In genomic region chr5:98349251-98349989, GRCh38 we compare ENCODE assay signal across 11 cellular contexts.
A peak's percentile ranks its signal among the peaks of the same experiment; 100 is the strongest.
DNase-seq lines count a peak whose midpoint lies in the region; ATAC-seq and TF ChIP-seq lines count a peak whose summit lies in the region.
"Had no signal": no experiment of that assay in that cellular context is flagged by ENCODE, and none has a peak within 500 bp of the region (broad histone marks: within the 10 kb centered on the region; RNA-seq: fewer than 3 reads in every experiment).

No MANE protein-coding gene starts in this region.

- peak overlapping the region; percentile 65 for H3K4me3 ChIP-seq in endodermal cell (ENCODE audit: low read length)
- H3K4me3 ChIP-seq: lung had no signal

- H3K9me3 Mint-ChIP-seq in activated CD8-positive, alpha-beta T cell treated with anti-CD3 and anti-CD28 coated beads for 36 hours: peaks cover 13% of the 10 kb centered on the region
- peaks cover 7% of the 10 kb centered on the region for H3K9me3 Mint-ChIP-seq in activated CD8-positive, alpha-beta T cell treated with anti-CD3 and anti-CD28 coated beads, Interleukin-2, amount 10 ng/mL, durations not matched to agents 7 days and 5 days (ENCODE audit: insufficient read depth)
- peaks cover 63% of the 10 kb centered on the region for H3K9me3 Mint-ChIP-seq in endodermal cell

- no peaks in the 10 kb centered on the region for H3K4me1 Mint-ChIP-seq in activated CD8-positive, alpha-beta T cell treated with anti-CD3 and anti-CD28 coated beads for 36 hours (ENCODE audit: low read depth)
- H3K4me1 Mint-ChIP-seq in activated CD8-positive, alpha-beta T cell treated with anti-CD3 and anti-CD28 coated beads, Interleukin-2, amount 10 ng/mL, durations not matched to agents 7 days and 5 days (ENCODE audit: low read depth): no peaks in the 10 kb centered on the region
- no peaks in the 10 kb centered on the region for H3K4me1 Mint-ChIP-seq in endodermal cell
- H3K4me1 Mint-ChIP-seq: CD14-positive monocyte had no signal

- no peak for ATAC-seq in activated CD8-positive, alpha-beta T cell treated with anti-CD3 and anti-CD28 coated beads for 36 hours
- ATAC-seq in activated CD8-positive, alpha-beta T cell treated with anti-CD3 and anti-CD28 coated beads, Interleukin-2, amount 10 ng/mL, durations not matched to agents 7 days and 5 days: no peak
- ATAC-seq in left colon: no peak
- ATAC-seq in HG03520 (IDR thresholded peaks at IDR 0.05; ENCODE audit: unreplicated experiment): no peak
- no peak for ATAC-seq in HG02973 (IDR thresholded peaks at IDR 0.05; ENCODE audit: unreplicated experiment)

- WGBS in endodermal cell (ENCODE audit: insufficient coverage in 1 of 2, insufficient read length in 1 of 2), 2 experiments: 88 to 94% methylated on average over 3 to 6 of the region's 6 CpGs

- intact Hi-C loops in activated CD8-positive, alpha-beta T cell treated with anti-CD3 and anti-CD28 coated beads for 36 hours (cut with micrococcal nuclease): no loop called here
- intact Hi-C loops in left colon (cut with DNase I, micrococcal nuclease): no loop called here

- H3K4me3 Mint-ChIP-seq in activated CD8-positive, alpha-beta T cell treated with anti-CD3 and anti-CD28 coated beads for 36 hours: no peak overlapping the region
- H3K4me3 Mint-ChIP-seq in activated CD8-positive, alpha-beta T cell treated with anti-CD3 and anti-CD28 coated beads, Interleukin-2, amount 10 ng/mL, durations not matched to agents 7 days and 5 days: no peak overlapping the region
- H3K4me3 Mint-ChIP-seq in endodermal cell: no peak overlapping the region
- H3K4me3 Mint-ChIP-seq: CD14-positive monocyte had no signal

- DNase-seq in activated CD8-positive, alpha-beta T cell treated with anti-CD3 and anti-CD28 coated beads for 36 hours: no peak
- DNase-seq in activated CD8-positive, alpha-beta T cell treated with anti-CD3 and anti-CD28 coated beads, Interleukin-2, amount 10 ng/mL, durations not matched to agents 7 days and 5 days: no peak
- DNase-seq in NCI-H69 (lab: John Stamatoyannopoulos, UW) (peak; percentile 48), endodermal cell (peak; percentile 46), stromal cell of bone marrow (ENCODE audit: low read depth) (peak; percentile 45), left colon (no peak)
- DNase-seq: GOT3 had no signal

- no peaks in the 10 kb centered on the region for H3K36me3 Mint-ChIP-seq in activated CD8-positive, alpha-beta T cell treated with anti-CD3 and anti-CD28 coated beads for 36 hours (ENCODE audit: low read depth)
- no peaks in the 10 kb centered on the region for H3K36me3 Mint-ChIP-seq in activated CD8-positive, alpha-beta T cell treated with anti-CD3 and anti-CD28 coated beads, Interleukin-2, amount 10 ng/mL, durations not matched to agents 7 days and 5 days (ENCODE audit: low read depth)
- H3K36me3 Mint-ChIP-seq in endodermal cell (ENCODE audit: low read depth): peaks cover 46% of the 10 kb centered on the region
- H3K36me3 Mint-ChIP-seq: CD14-positive monocyte had no signal

- POLR2A ChIA-PET in activated CD8-positive, alpha-beta T cell treated with anti-CD3 and anti-CD28 coated beads for 36 hours (lab: Charles Lee): interaction anchor here (0.6 kb wide), 1 partner anchor 39 kb away, joined by 5 read pairs; no protein-coding TSS in a partner anchor
- POLR2A ChIA-PET in activated CD8-positive, alpha-beta T cell treated with anti-CD3 and anti-CD28 coated beads, Interleukin-2, amount 10 ng/mL, durations not matched to agents 7 days and 5 days (lab: Charles Lee): no interaction called here

- no peaks in the 10 kb centered on the region for H3K27me3 ChIP-seq in endodermal cell (ENCODE audit: control insufficient read depth, insufficient read depth, low read length, poor library complexity, severe bottlenecking)

- no peak overlapping the region for H3K27ac ChIP-seq in endodermal cell (ENCODE audit: low read depth, low read length)

- no peak overlapping the region for H3K27ac Mint-ChIP-seq in activated CD8-positive, alpha-beta T cell treated with anti-CD3 and anti-CD28 coated beads for 36 hours
- H3K27ac Mint-ChIP-seq in activated CD8-positive, alpha-beta T cell treated with anti-CD3 and anti-CD28 coated beads, Interleukin-2, amount 10 ng/mL, durations not matched to agents 7 days and 5 days: no peak overlapping the region
- no peak overlapping the region for H3K27ac Mint-ChIP-seq in endodermal cell
- H3K27ac Mint-ChIP-seq: CD14-positive monocyte had no signal

- H3K36me3 ChIP-seq in endodermal cell (ENCODE audit: control insufficient read depth, insufficient read depth, low read length): peaks cover 13% of the 10 kb centered on the region

- peak; percentile 35 for TF ChIP-seq CTCF in activated CD8-positive, alpha-beta T cell treated with anti-CD3 and anti-CD28 coated beads for 36 hours (IDR thresholded peaks at IDR 0.05)
- peak; percentile 74 for TF ChIP-seq CTCF in endodermal cell (conservative IDR thresholded peaks at IDR 0.05)

- CTCF ChIA-PET in activated CD8-positive, alpha-beta T cell treated with anti-CD3 and anti-CD28 coated beads for 36 hours (lab: Charles Lee): no interaction called here
- CTCF ChIA-PET in activated CD8-positive, alpha-beta T cell treated with anti-CD3 and anti-CD28 coated beads, Interleukin-2, amount 10 ng/mL, durations not matched to agents 7 days and 5 days (lab: Charles Lee): no interaction called here

- H3K4me1 ChIP-seq in endodermal cell (ENCODE audit: control insufficient read depth, insufficient read depth, low read length): no peaks in the 10 kb centered on the region

- H3K27me3 Mint-ChIP-seq in activated CD8-positive, alpha-beta T cell treated with anti-CD3 and anti-CD28 coated beads for 36 hours: no peaks in the 10 kb centered on the region
- no peaks in the 10 kb centered on the region for H3K27me3 Mint-ChIP-seq in activated CD8-positive, alpha-beta T cell treated with anti-CD3 and anti-CD28 coated beads, Interleukin-2, amount 10 ng/mL, durations not matched to agents 7 days and 5 days (ENCODE audit: low read depth)
- no peaks in the 10 kb centered on the region for H3K27me3 Mint-ChIP-seq in endodermal cell (ENCODE audit: insufficient read depth)

- H3K9ac ChIP-seq in endodermal cell (ENCODE audit: extremely low read depth, low read length, poor library complexity, severe bottlenecking): no peak overlapping the region

- H3K9me3 ChIP-seq in endodermal cell (ENCODE audit: control insufficient read depth, low read length): peaks cover 31% of the 10 kb centered on the region

Comparison
In these comparisons a context has a peak if more than half of its experiments do, and no peak if none do; other contexts are left out.
1. DNase-seq: peak in NCI-H69 (single experiment), endodermal cell (single experiment) and stromal cell of bone marrow (single experiment); none in activated CD8-positive, alpha-beta T cell treated with anti-CD3 and anti-CD28 coated beads for 36 hours (single experiment), activated CD8-positive, alpha-beta T cell treated with anti-CD3 and anti-CD28 coated beads, Interleukin-2, amount 10 ng/mL, durations not matched to agents 7 days and 5 days (single experiment) and left colon (0 of 2).